1 cellular context compared by ENCODE assay signal in genomic region chr5:107539726-107540330, GRCh38.
TF ChIP-seq lines count a peak whose summit lies in the region.

No MANE protein-coding gene starts in this region.

TF ChIP-seq in H1, 55 proteins besides CTCF, POLR2A, EP300 and RAD21:
- TF ChIP-seq ATF2 (IDR thresholded peaks at IDR 0.05; ENCODE audit: low read length), result no peak
- TF ChIP-seq MAFK (IDR thresholded peaks at IDR 0.05; ENCODE audit: low read depth, low read length), result no peak
- no peak for TF ChIP-seq RBBP5 (IDR thresholded peaks at IDR 0.05; ENCODE audit: borderline replicate concordance, low read depth, low read length)
- TF ChIP-seq FOSL1 (IDR thresholded peaks at IDR 0.05; ENCODE audit: insufficient read depth, low read depth, low read length), result no peak
- no peak for TF ChIP-seq USF2 (IDR thresholded peaks at IDR 0.05; ENCODE audit: low read length)
- no peak for TF ChIP-seq RNF2 (IDR thresholded peaks at IDR 0.05; ENCODE audit: borderline replicate concordance, low read depth, low read length, missing control alignments, poor library complexity, severe bottlenecking)
- TF ChIP-seq YY1 (IDR thresholded peaks at IDR 0.05; ENCODE audit: low read depth, low read length), result no peak
- no peak for TF ChIP-seq CBX5 (IDR thresholded peaks at IDR 0.05; ENCODE audit: low read depth, low read length)
- TF ChIP-seq TCF12 (IDR thresholded peaks at IDR 0.05; ENCODE audit: low read depth, low read length), result no peak
- TF ChIP-seq E2F6 (IDR thresholded peaks at IDR 0.05), result no peak
- TF ChIP-seq SP4 (IDR thresholded peaks at IDR 0.05; ENCODE audit: low read length), result no peak
- TF ChIP-seq SP1 (IDR thresholded peaks at IDR 0.05; ENCODE audit: low read depth, low read length), result no peak
- no peak for TF ChIP-seq SIRT6 (IDR thresholded peaks at IDR 0.05; ENCODE audit: low read length)
- TF ChIP-seq TAF7 (optimal IDR thresholded peaks at IDR 0.05; ENCODE audit: borderline replicate concordance, low read depth, low read length), result no peak
- TF ChIP-seq BACH1 (IDR thresholded peaks at IDR 0.05; ENCODE audit: low read length), result no peak
- no peak for TF ChIP-seq CHD7 (IDR thresholded peaks at IDR 0.05; ENCODE audit: insufficient replicate concordance, low read length)
- TF ChIP-seq ASH2L (IDR thresholded peaks at IDR 0.05; ENCODE audit: low read length), result no peak
- no peak for TF ChIP-seq GTF2F1 (IDR thresholded peaks at IDR 0.05; ENCODE audit: borderline replicate concordance, low read depth, low read length)
- TF ChIP-seq ZNF274 (IDR thresholded peaks at IDR 0.05; ENCODE audit: borderline replicate concordance, extremely low read depth, low read length), result no peak
